Comparison of ENCODE assay signal across 1 cellular context in the genomic region with DNA sequence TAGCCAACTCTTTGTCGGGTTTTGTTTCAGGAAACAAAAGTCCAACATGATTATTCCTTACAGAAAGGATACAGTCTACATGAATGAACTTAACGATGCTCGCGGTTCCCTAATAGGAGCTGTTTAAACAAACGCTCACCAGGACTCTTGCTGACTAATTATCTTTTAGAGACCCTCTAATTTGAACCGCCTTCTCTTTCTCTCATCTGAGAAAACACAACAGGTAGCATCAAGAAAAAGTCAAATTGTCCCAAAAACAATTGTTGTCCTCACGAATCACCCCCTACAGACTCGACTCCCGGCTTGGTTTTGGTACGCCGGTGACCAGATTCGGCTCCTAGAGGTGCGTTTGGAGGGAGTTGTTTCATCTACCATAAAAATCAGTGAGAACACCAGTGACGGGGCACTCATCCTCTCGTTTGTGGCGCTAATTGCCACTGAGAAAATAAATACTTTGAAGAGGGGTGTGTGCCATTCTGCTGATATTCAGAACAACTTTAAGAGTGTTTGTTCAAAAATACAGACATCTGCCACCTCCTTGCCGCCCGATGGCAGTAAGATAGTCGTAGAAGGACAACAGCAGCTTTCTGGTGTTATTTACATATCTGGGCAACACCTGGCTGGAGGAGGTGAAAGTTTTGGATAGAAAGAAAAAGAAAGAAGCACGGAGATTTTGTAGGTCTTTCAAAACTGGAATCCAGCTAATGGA.
TF ChIP-seq lines count a peak whose summit lies in the region.

No MANE protein-coding gene starts in this region.

TF ChIP-seq in SK-N-SH treated with all-trans-retinoic acid at 6 μM for 48 hours, 23 proteins besides CTCF, POLR2A, EP300 and RAD21 (continued from another document):
- TF ChIP-seq, protein P1, sequence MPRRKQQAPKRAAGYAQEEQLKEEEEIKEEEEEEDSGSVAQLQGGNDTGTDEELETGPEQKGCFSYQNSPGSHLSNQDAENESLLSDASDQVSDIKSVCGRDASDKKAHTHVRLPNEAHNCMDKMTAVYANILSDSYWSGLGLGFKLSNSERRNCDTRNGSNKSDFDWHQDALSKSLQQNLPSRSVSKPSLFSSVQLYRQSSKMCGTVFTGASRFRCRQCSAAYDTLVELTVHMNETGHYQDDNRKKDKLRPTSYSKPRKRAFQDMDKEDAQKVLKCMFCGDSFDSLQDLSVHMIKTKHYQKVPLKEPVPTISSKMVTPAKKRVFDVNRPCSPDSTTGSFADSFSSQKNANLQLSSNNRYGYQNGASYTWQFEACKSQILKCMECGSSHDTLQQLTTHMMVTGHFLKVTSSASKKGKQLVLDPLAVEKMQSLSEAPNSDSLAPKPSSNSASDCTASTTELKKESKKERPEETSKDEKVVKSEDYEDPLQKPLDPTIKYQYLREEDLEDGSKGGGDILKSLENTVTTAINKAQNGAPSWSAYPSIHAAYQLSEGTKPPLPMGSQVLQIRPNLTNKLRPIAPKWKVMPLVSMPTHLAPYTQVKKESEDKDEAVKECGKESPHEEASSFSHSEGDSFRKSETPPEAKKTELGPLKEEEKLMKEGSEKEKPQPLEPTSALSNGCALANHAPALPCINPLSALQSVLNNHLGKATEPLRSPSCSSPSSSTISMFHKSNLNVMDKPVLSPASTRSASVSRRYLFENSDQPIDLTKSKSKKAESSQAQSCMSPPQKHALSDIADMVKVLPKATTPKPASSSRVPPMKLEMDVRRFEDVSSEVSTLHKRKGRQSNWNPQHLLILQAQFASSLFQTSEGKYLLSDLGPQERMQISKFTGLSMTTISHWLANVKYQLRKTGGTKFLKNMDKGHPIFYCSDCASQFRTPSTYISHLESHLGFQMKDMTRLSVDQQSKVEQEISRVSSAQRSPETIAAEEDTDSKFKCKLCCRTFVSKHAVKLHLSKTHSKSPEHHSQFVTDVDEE (CRISPR knock-in tag; IDR thresholded peaks at IDR 0.05), result no peak
- no peak for TF ChIP-seq ESRRG (CRISPR knock-in tag; IDR thresholded peaks at IDR 0.05)
